29 cellular contexts compared by ENCODE assay signal in genomic region chr6:156889986-156890385, GRCh38.
"Had no signal": no experiment of that assay in that cellular context is flagged by ENCODE, and none has a peak within 500 bp of the region (broad histone marks: within the 10 kb centered on the region; RNA-seq: fewer than 3 reads in every experiment).

No MANE protein-coding gene starts in this region.

- H3K9me3 Mint-ChIP-seq: activated CD4-positive, alpha-beta memory T cell treated with anti-CD3 and anti-CD28 coated beads for 36 hours; activated CD4-positive, alpha-beta T cell treated with anti-CD3 and anti-CD28 coated beads, Interleukin-2, amount 10 ng/mL, durations not matched to agents 24 days and 14 days; activated naive CD4-positive, alpha-beta T cell treated with anti-CD3 and anti-CD28 coated beads, Interleukin-2, amount 10 ng/mL, durations not matched to agents 7 days and 5 days; activated naive CD8-positive, alpha-beta T cell treated with anti-CD3 and anti-CD28 coated beads for 36 hours; activated naive CD8-positive, alpha-beta T cell treated with anti-CD3 and anti-CD28 coated beads, Interleukin-2, amount 50 U/mL, for 24 hours; activated T-cell treated with anti-CD3 and anti-CD28 coated beads, Interleukin-2, amount 50 U/mL, for 24 hours; activated T-cell treated with anti-CD3 and anti-CD28 coated beads, Interleukin-2, amount 50 U/mL, for 72 hours had no signal

- H3K9me3 ChIP-seq: adrenal gland, body of pancreas, colonic mucosa, esophagus squamous epithelium had no signal

- H3K27me3 Mint-ChIP-seq: activated CD4-positive, alpha-beta memory T cell treated with anti-CD3 and anti-CD28 coated beads for 36 hours; activated CD4-positive, alpha-beta T cell treated with anti-CD3 and anti-CD28 coated beads for 36 hours; activated CD4-positive, alpha-beta T cell treated with anti-CD3 and anti-CD28 coated beads, Interleukin-2, amount 10 ng/mL, durations not matched to agents 24 days and 14 days; activated CD8-positive, alpha-beta memory T cell treated with anti-CD3 and anti-CD28 coated beads, Interleukin-2, amount 10 ng/mL, durations not matched to agents 7 days and 5 days; activated naive CD4-positive, alpha-beta T cell treated with anti-CD3 and anti-CD28 coated beads, Interleukin-2, amount 10 ng/mL, durations not matched to agents 7 days and 5 days; activated naive CD8-positive, alpha-beta T cell treated with anti-CD3 and anti-CD28 coated beads for 36 hours; activated naive CD8-positive, alpha-beta T cell treated with anti-CD3 and anti-CD28 coated beads, Interleukin-2, amount 50 U/mL, for 24 hours; activated T-cell treated with anti-CD3 and anti-CD28 coated beads, Interleukin-2, amount 50 U/mL, for 24 hours had no signal

- H3K4me1 ChIP-seq: colonic mucosa had no signal

- H3K36me3 ChIP-seq: adrenal gland, colonic mucosa, esophagus squamous epithelium had no signal

- H3K36me3 Mint-ChIP-seq: activated CD4-positive, alpha-beta memory T cell treated with anti-CD3 and anti-CD28 coated beads for 36 hours; activated naive CD4-positive, alpha-beta T cell treated with anti-CD3 and anti-CD28 coated beads, Interleukin-2, amount 10 ng/mL, durations not matched to agents 7 days and 5 days had no signal

- H3K27ac ChIP-seq: adrenal gland, colonic mucosa, epithelial cell of prostate, esophagus squamous epithelium had no signal

- H3K27ac Mint-ChIP-seq: activated CD4-positive, alpha-beta memory T cell treated with anti-CD3 and anti-CD28 coated beads for 36 hours; activated CD4-positive, alpha-beta T cell treated with anti-CD3 and anti-CD28 coated beads for 36 hours; activated CD4-positive, alpha-beta T cell treated with anti-CD3 and anti-CD28 coated beads, Interleukin-2, amount 10 ng/mL, durations not matched to agents 24 days and 14 days; activated CD8-positive, alpha-beta memory T cell treated with anti-CD3 and anti-CD28 coated beads, Interleukin-2, amount 10 ng/mL, durations not matched to agents 7 days and 5 days; activated CD8-positive, alpha-beta T cell treated with anti-CD3 and anti-CD28 coated beads, Interleukin-2, amount 10 ng/mL, durations not matched to agents 7 days and 5 days; activated naive CD4-positive, alpha-beta T cell treated with anti-CD3 and anti-CD28 coated beads, Interleukin-2, amount 10 ng/mL, durations not matched to agents 7 days and 5 days; activated naive CD8-positive, alpha-beta T cell treated with anti-CD3 and anti-CD28 coated beads for 36 hours; activated naive CD8-positive, alpha-beta T cell treated with anti-CD3 and anti-CD28 coated beads, Interleukin-2, amount 50 U/mL, for 24 hours; activated T-cell treated with anti-CD3 and anti-CD28 coated beads, Interleukin-2, amount 50 U/mL, for 24 hours; activated T-cell treated with anti-CD3 and anti-CD28 coated beads, Interleukin-2, amount 50 U/mL, for 72 hours had no signal

- H3K27me3 ChIP-seq: adrenal gland, body of pancreas, colonic mucosa, esophagus squamous epithelium had no signal

- H3K4me3 ChIP-seq: adrenal gland, body of pancreas, colonic mucosa, esophagus squamous epithelium had no signal

- H3K4me3 Mint-ChIP-seq: activated CD4-positive, alpha-beta memory T cell treated with anti-CD3 and anti-CD28 coated beads for 36 hours; activated CD4-positive, alpha-beta T cell treated with anti-CD3 and anti-CD28 coated beads for 36 hours; activated CD4-positive, alpha-beta T cell treated with anti-CD3 and anti-CD28 coated beads, Interleukin-2, amount 10 ng/mL, durations not matched to agents 24 days and 14 days; activated CD8-positive, alpha-beta memory T cell treated with anti-CD3 and anti-CD28 coated beads, Interleukin-2, amount 10 ng/mL, durations not matched to agents 7 days and 5 days; activated CD8-positive, alpha-beta T cell treated with anti-CD3 and anti-CD28 coated beads, Interleukin-2, amount 10 ng/mL, durations not matched to agents 7 days and 5 days; activated naive CD4-positive, alpha-beta T cell treated with anti-CD3 and anti-CD28 coated beads, Interleukin-2, amount 10 ng/mL, durations not matched to agents 7 days and 5 days; activated naive CD8-positive, alpha-beta T cell treated with anti-CD3 and anti-CD28 coated beads for 36 hours; activated naive CD8-positive, alpha-beta T cell treated with anti-CD3 and anti-CD28 coated beads, Interleukin-2, amount 50 U/mL, for 24 hours; activated T-cell treated with anti-CD3 and anti-CD28 coated beads, Interleukin-2, amount 50 U/mL, for 24 hours; activated T-cell treated with anti-CD3 and anti-CD28 coated beads, Interleukin-2, amount 50 U/mL, for 72 hours had no signal

- ATAC-seq: activated CD4-positive, alpha-beta T cell treated with anti-CD3 and anti-CD28 coated beads for 36 hours; activated CD8-positive, alpha-beta memory T cell treated with anti-CD3 and anti-CD28 coated beads, Interleukin-2, amount 10 ng/mL, durations not matched to agents 7 days and 5 days; activated CD8-positive, alpha-beta T cell treated with anti-CD3 and anti-CD28 coated beads, Interleukin-2, amount 10 ng/mL, durations not matched to agents 7 days and 5 days; activated naive CD8-positive, alpha-beta T cell treated with anti-CD3 and anti-CD28 coated beads, Interleukin-2, amount 50 U/mL, for 24 hours; activated T-cell treated with anti-CD3 and anti-CD28 coated beads, Interleukin-2, amount 50 U/mL, for 72 hours; body of pancreas had no signal

- DNase-seq: activated CD4-positive, alpha-beta memory T cell treated with anti-CD3 and anti-CD28 coated beads for 36 hours; activated CD4-positive, alpha-beta T cell treated with anti-CD3 and anti-CD28 coated beads for 36 hours; activated CD4-positive, alpha-beta T cell treated with anti-CD3 and anti-CD28 coated beads, Interleukin-2, amount 10 ng/mL, durations not matched to agents 24 days and 14 days; activated CD4-positive, CD25-positive, alpha-beta regulatory T cell; activated CD4-positive, CD25-positive, alpha-beta regulatory T cell treated with anti-CD3 and anti-CD28 coated beads, Interleukin-2, amount 50 U/mL, for 72 hours; activated CD8-positive, alpha-beta memory T cell treated with anti-CD3 and anti-CD28 coated beads, Interleukin-2, amount 10 ng/mL, durations not matched to agents 7 days and 5 days; activated CD8-positive, alpha-beta memory T cell treated with anti-CD3 and anti-CD28 coated beads, Interleukin-2, amount 50 U/mL, for 48 hours; activated CD8-positive, alpha-beta T cell treated with anti-CD3 and anti-CD28 coated beads, Interleukin-2, amount 10 ng/mL, durations not matched to agents 7 days and 5 days; activated gamma-delta T cell; activated naive CD4-positive, alpha-beta T cell; activated naive CD4-positive, alpha-beta T cell treated with anti-CD3 and anti-CD28 coated beads, Interleukin-2, amount 10 ng/mL, durations not matched to agents 7 days and 5 days; activated naive CD8-positive, alpha-beta T cell treated with anti-CD3 and anti-CD28 coated beads for 36 hours; activated naive CD8-positive, alpha-beta T cell treated with anti-CD3 and anti-CD28 coated beads, Interleukin-2, amount 50 U/mL, for 24 hours; activated T-cell treated with anti-CD3 and anti-CD28 coated beads for 4 hours; activated T-cell treated with anti-CD3 and anti-CD28 coated beads, Interleukin-2, amount 50 U/mL, for 24 hours; activated T-cell treated with anti-CD3 and anti-CD28 coated beads, Interleukin-2, amount 50 U/mL, for 72 hours; adrenal gland; amygdala; aorta; body of pancreas; central memory CD4-positive, alpha-beta T cell; cerebellar nuclear complex; colonic mucosa; effector CD8-positive, alpha-beta T cell; esophagus squamous epithelium; foreskin melanocyte; head of caudate nucleus; T-helper 2 cell had no signal
